In genomic region chr16:11312718-11313492, GRCh38 we compare ENCODE assay signal across 9 cellular contexts. TPM values are rescaled to one million over a fixed set of nuclear protein-coding genes. Genes with fewer than 3 reads are reported as not detected.
DNase-seq lines count a peak whose midpoint lies in the region; ATAC-seq, FAIRE-seq and TF ChIP-seq lines count a peak whose summit lies in the region.
"Had no signal": no experiment of that assay in that cellular context is flagged by ENCODE, and none has a peak within 500 bp of the region (broad histone marks: within the 10 kb centered on the region; RNA-seq: fewer than 3 reads in every experiment).

No MANE protein-coding gene starts in this region.

- no peaks in the 10 kb centered on the region for H3K36me3 ChIP-seq in Panc1 (ENCODE audit: control insufficient read depth, insufficient read depth, low read length)
- no peaks in the 10 kb centered on the region for H3K36me3 ChIP-seq in small intestine (ENCODE audit: control insufficient read depth in 2 of 2, insufficient read depth in 2 of 2, low read length in 2 of 2)
- H3K36me3 ChIP-seq in ascending aorta, result no peaks in the 10 kb centered on the region

- ATAC-seq in Panc1, result peak; percentile 45; the same call in 1 of the 2 replicates
- ATAC-seq in esophagus mucosa, result peak; percentile 56
- ATAC-seq in HG03521 (IDR thresholded peaks at IDR 0.05; ENCODE audit: unreplicated experiment), result no peak
- no peak for ATAC-seq in HG03378 (IDR thresholded peaks at IDR 0.05; ENCODE audit: unreplicated experiment)

- BruUV-seq in Panc1 (replicated peaks; lab: Mats Ljungman, UMichigan), result no TSS peak

- H3K4me3 ChIP-seq in Panc1 (ENCODE audit: low read depth in 2 of 2, low read length in 2 of 2) (peak overlapping the region in 1 of 2 experiments; percentile 14; a peak in 1 of 4 replicates), small intestine (ENCODE audit: low read depth in 1 of 2, low read length in 2 of 2) (no peak overlapping the region), ascending aorta (no peak overlapping the region)

- H3K4me1 ChIP-seq in Panc1 (ENCODE audit: control insufficient read depth, insufficient read depth, low read length), result peaks cover 21% of the 10 kb centered on the region
- no peaks in the 10 kb centered on the region for H3K4me1 ChIP-seq in small intestine (ENCODE audit: control insufficient read depth in 2 of 2, insufficient read depth in 1 of 2, low read depth in 1 of 2, low read length in 1 of 2)
- H3K4me1 ChIP-seq in ascending aorta, result no peaks in the 10 kb centered on the region

- intact Hi-C loops in Panc1 (cut with micrococcal nuclease; ENCODE audit: unreplicated experiment) (no loop called here), ascending aorta (cut with DNase I) (no loop called here)

- CTCF ChIA-PET in Panc1 (lab: Charles Lee), result interaction anchor here (0.6 kb wide), 1 partner anchor 33 kb away, joined by 5 read pairs; no protein-coding TSS in a partner anchor

- H3K27me3 ChIP-seq in Panc1 (ENCODE audit: control insufficient read depth, insufficient read depth, low read length) (no peaks in the 10 kb centered on the region), small intestine (ENCODE audit: control insufficient read depth in 2 of 2, insufficient read depth in 2 of 2, low read length in 2 of 2) (no peaks in the 10 kb centered on the region), ascending aorta (no peaks in the 10 kb centered on the region)

- TF ChIP-seq CTCF in Panc1 (IDR thresholded peaks at IDR 0.05) (no peak), ascending aorta (IDR thresholded peaks at IDR 0.05) (no peak)

- no peak for FAIRE-seq in small intestine (lab: Jason Lieb, UNC)

- H3K27ac ChIP-seq in Panc1 (ENCODE audit: low read length) (peak overlapping the region; percentile 68; the same call in 1 of the 2 replicates), small intestine (ENCODE audit: low read depth in 1 of 2, low read length in 1 of 2) (no peak overlapping the region), ascending aorta (no peak overlapping the region)

- WGBS in small intestine, 3 donors, result 53 to 55% (median 55%) methylated on average over 8 of the region's 8 CpGs

- in situ Hi-C loops in Panc1 (cut with HindIII; ENCODE audit: low pct_unique_long_range_greater_than_20kb, low sequenced_read_pairs), result no loop called here

- peak; percentile 12 to 26 for DNase-seq in NCI-H526 (lab: John Stamatoyannopoulos, UW)
- DNase-seq in NCI-H526 treated with DMSO at 0.1 percent for 48 hours (lab: John Stamatoyannopoulos, UW), result no peak
- no peak for DNase-seq in Panc1 (ENCODE audit: low read depth, low spot score)
- peak; percentile 85 for DNase-seq in small intestine
- DNase-seq in ascending aorta (ENCODE audit: low spot score in 2 of 2), result no peak

- H3K9me3 ChIP-seq in Panc1 (ENCODE audit: control insufficient read depth, insufficient read depth, low read depth, low read length), result no peaks in the 10 kb centered on the region
- no peaks in the 10 kb centered on the region for H3K9me3 ChIP-seq in small intestine (ENCODE audit: control insufficient read depth, low read depth)
- H3K9me3 ChIP-seq in ascending aorta, result no peaks in the 10 kb centered on the region

- POLR2A ChIA-PET in Panc1 (lab: Charles Lee), result no interaction called here

RNA-seq across cellular contexts. Expression of gene PRM1, which starts 31.8 kb away (rescaled TPM):
- total RNA-seq in Panc1 (2021; ENCODE audit: unreplicated experiment) (not detected), esophagus mucosa (not detected), ascending aorta (not detected)
- polyA plus RNA-seq in Panc1 (2012; ENCODE audit: insufficient read length), result not detected
- not detected for polyA plus RNA-seq in small intestine
- total RNA-seq: skeletal muscle tissue had no signal

RNA-seq across cellular contexts. Expression of gene RMI2, which starts 32.4 kb away (rescaled TPM):
- total RNA-seq in Panc1 (2021; ENCODE audit: unreplicated experiment) (11.1 TPM), esophagus mucosa (11.0 TPM), ascending aorta (not detected)
- polyA plus RNA-seq in Panc1 (2012; ENCODE audit: insufficient read length), result 4.5 TPM
- polyA plus RNA-seq in small intestine, result 10 to 100 TPM in 1 of 3 donors, 1 to 10 TPM in 2; 1.4 to 14.3 (median 2.9) TPM

RNA-seq across cellular contexts. Expression of gene PRM2, which starts 36.6 kb away (rescaled TPM):
- total RNA-seq in Panc1 (2021; ENCODE audit: unreplicated experiment), result not detected
- polyA plus RNA-seq in Panc1 (2012; ENCODE audit: insufficient read length), result not detected
- total RNA-seq in esophagus mucosa, result not detected
- not detected for polyA plus RNA-seq in small intestine
- total RNA-seq in ascending aorta, result not detected
- total RNA-seq: skeletal muscle tissue had no signal

RNA-seq across cellular contexts. Expression of gene PRM3, which starts 39.5 kb away (rescaled TPM):
- total RNA-seq in Panc1 (2021; ENCODE audit: unreplicated experiment), result not detected
- not detected for polyA plus RNA-seq in Panc1 (2012; ENCODE audit: insufficient read length)
- not detected for total RNA-seq in esophagus mucosa
- not detected for polyA plus RNA-seq in small intestine
- not detected for total RNA-seq in ascending aorta
- total RNA-seq: skeletal muscle tissue had no signal

RNA-seq across cellular contexts. Expression of gene TNP2, which starts 43.8 kb away (rescaled TPM):
- total RNA-seq in Panc1 (2021; ENCODE audit: unreplicated experiment) (not detected), esophagus mucosa (not detected), ascending aorta (not detected)
- polyA plus RNA-seq in Panc1 (2012; ENCODE audit: insufficient read length), result not detected
- not detected for polyA plus RNA-seq in small intestine
- total RNA-seq: skeletal muscle tissue had no signal

Comparison
In these comparisons a context has a peak if more than half of its experiments do, and no peak if none do; other contexts are left out.
1. DNase-seq: peak in NCI-H526 (2 of 2) and small intestine (single experiment); none in NCI-H526 treated with DMSO at 0.1 percent for 48 hours (single experiment), Panc1 (single experiment) and ascending aorta (0 of 2).
2. ATAC-seq: peak in Panc1 (single experiment) and esophagus mucosa (single experiment); none in HG03521 (single experiment) and HG03378 (single experiment).
3. RNA of gene RMI2, which starts 32.4 kb away (total RNA-seq): 11.1 TPM in Panc1 (single experiment) and 11.0 TPM in esophagus mucosa (single experiment); not detected in ascending aorta (single experiment); every median in the first group is over 10 times any median in the second.